ENCODE assay signal across 16 cellular contexts in the genomic region with DNA sequence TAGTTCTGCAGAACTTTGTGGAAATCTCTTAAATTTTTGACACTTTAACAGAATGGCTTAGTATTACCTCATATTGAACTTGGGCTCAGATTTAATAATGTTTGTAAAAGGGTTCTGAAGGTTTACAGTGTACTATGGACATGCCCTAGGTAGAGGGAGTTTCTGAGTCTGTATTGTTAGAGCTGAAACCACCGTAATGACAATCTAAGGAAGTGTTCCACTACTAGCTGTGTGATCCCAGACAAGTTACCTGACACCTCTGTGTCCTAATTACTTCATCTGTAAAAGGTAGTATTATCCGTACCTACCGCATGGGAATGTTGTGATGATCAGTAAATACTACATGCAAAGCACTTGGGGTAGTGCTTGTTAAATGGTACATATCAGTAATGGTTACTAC.
"Had no signal": no experiment of that assay in that cellular context is flagged by ENCODE, and none has a peak within 500 bp of the region (broad histone marks: within the 10 kb centered on the region; RNA-seq: fewer than 3 reads in every experiment).

No MANE protein-coding gene starts in this region.

- H3K27me3 Mint-ChIP-seq: activated CD4-positive, alpha-beta memory T cell treated with anti-CD3 and anti-CD28 coated beads for 36 hours; activated naive CD8-positive, alpha-beta T cell treated with anti-CD3 and anti-CD28 coated beads, Interleukin-2, amount 50 U/mL, for 24 hours; natural killer cell treated with Interleukin-12 subunit alpha and Interleukin-12 subunit beta and Interleukin-15 and Interleukin-18, amount 100 ng/mL, for 72 hours had no signal

- ATAC-seq: activated naive CD8-positive, alpha-beta T cell treated with anti-CD3 and anti-CD28 coated beads, Interleukin-2, amount 50 U/mL, for 24 hours; activated T-cell treated with anti-CD3 and anti-CD28 coated beads, Interleukin-2, amount 50 U/mL, for 4 hours; natural killer cell treated with Interleukin-12 subunit alpha and Interleukin-12 subunit beta and Interleukin-15 and Interleukin-18, amount 100 ng/mL, for 72 hours had no signal

- H3K4me3 Mint-ChIP-seq: activated CD4-positive, alpha-beta memory T cell treated with anti-CD3 and anti-CD28 coated beads for 36 hours; activated naive CD8-positive, alpha-beta T cell treated with anti-CD3 and anti-CD28 coated beads, Interleukin-2, amount 50 U/mL, for 24 hours; activated T-cell treated with anti-CD3 and anti-CD28 coated beads, Interleukin-2, amount 50 U/mL, for 4 hours; natural killer cell treated with Interleukin-12 subunit alpha and Interleukin-12 subunit beta and Interleukin-15 and Interleukin-18, amount 100 ng/mL, for 72 hours; T-helper 2 cell treated with Interferon-gamma antibody and Interleukin-4, amounts not matched to agents 5 μg/mL and 100 μg/mL, for 36 hours had no signal

- FAIRE-seq: kidney had no signal

- H3K9me3 Mint-ChIP-seq: activated CD4-positive, alpha-beta memory T cell treated with anti-CD3 and anti-CD28 coated beads for 36 hours; activated naive CD8-positive, alpha-beta T cell treated with anti-CD3 and anti-CD28 coated beads, Interleukin-2, amount 50 U/mL, for 24 hours; activated T-cell treated with anti-CD3 and anti-CD28 coated beads, Interleukin-2, amount 50 U/mL, for 4 hours; natural killer cell treated with Interleukin-12 subunit alpha and Interleukin-12 subunit beta and Interleukin-15 and Interleukin-18, amount 100 ng/mL, for 72 hours; T-helper 2 cell treated with Interferon-gamma antibody and Interleukin-4, amounts not matched to agents 5 μg/mL and 100 μg/mL, for 36 hours had no signal

- H3K27ac Mint-ChIP-seq: activated CD4-positive, alpha-beta memory T cell treated with anti-CD3 and anti-CD28 coated beads for 36 hours; activated naive CD8-positive, alpha-beta T cell treated with anti-CD3 and anti-CD28 coated beads, Interleukin-2, amount 50 U/mL, for 24 hours; natural killer cell treated with Interleukin-12 subunit alpha and Interleukin-12 subunit beta and Interleukin-15 and Interleukin-18, amount 100 ng/mL, for 72 hours; T-helper 2 cell treated with Interferon-gamma antibody and Interleukin-4, amounts not matched to agents 5 μg/mL and 100 μg/mL, for 36 hours had no signal

- DNase-seq: activated CD4-positive, alpha-beta memory T cell treated with anti-CD3 and anti-CD28 coated beads for 36 hours; activated CD4-positive, alpha-beta T cell treated with anti-CD3 and anti-CD28 coated beads for 1 hour; activated gamma-delta T cell; activated naive CD8-positive, alpha-beta T cell treated with anti-CD3 and anti-CD28 coated beads, Interleukin-2, amount 50 U/mL, for 24 hours; activated T-cell treated with anti-CD3 and anti-CD28 coated beads, Interleukin-2, amount 50 U/mL, for 4 hours; caudate nucleus; cortex of kidney; effector CD8-positive, alpha-beta T cell; kidney; midbrain; nucleus accumbens; spleen; stimulated activated CD4-positive, alpha-beta T cell treated with anti-CD3 and anti-CD28 coated beads, Interleukin-1b, Interleukin-23, amount 100 ng/mL, for 48 hours; stimulated activated naive CD4-positive, alpha-beta T cell had no signal
